Comparison of ENCODE assay signal across 8 cellular contexts in the genomic region with DNA sequence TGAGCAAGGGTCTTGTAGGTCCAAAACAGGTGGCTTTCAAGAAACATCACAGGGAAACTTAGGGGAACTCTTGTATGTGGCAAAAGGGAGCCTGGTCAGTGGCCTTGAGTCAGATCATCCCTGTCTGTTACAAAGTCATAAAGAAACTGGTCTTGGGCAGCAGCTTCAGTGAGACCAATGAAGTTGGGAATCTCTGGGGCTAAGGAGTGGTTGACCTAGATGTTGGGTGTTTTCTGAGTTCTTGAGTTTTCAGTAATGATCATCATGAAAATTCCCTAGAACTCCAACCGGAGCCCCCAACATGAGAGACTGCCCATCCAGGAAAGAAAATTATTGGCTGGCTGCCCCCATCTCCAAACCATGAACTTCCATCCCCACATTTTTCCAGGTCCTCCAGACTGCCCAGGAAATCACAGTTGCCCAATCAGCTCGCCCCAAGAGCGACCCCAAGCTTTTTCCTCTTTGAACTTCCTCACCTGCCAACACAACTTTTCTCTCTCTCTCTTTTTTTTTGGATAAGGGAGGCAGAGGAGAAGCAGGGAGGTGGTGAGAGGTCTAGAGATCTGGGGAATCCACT. TPM values are rescaled to one million over a fixed set of nuclear protein-coding genes. Genes with fewer than 3 reads are reported as not detected.
DNase-seq lines count a peak whose midpoint lies in the region; ATAC-seq and TF ChIP-seq lines count a peak whose summit lies in the region.

No MANE protein-coding gene starts in this region.

- TF ChIP-seq CTCF in epithelial cell of proximal tubule (conservative IDR thresholded peaks at IDR 0.05; ENCODE audit: low read depth, low read length), result no peak

- DNase-seq in D341Med (ENCODE audit: low spot score) (peak; percentile 21), epithelial cell of proximal tubule (ENCODE audit: low read depth) (no peak), NOMO-1 (lab: John Stamatoyannopoulos, UW; ENCODE audit: unreplicated experiment in 2 of 2) (no peak), NCI-H82 treated with DMSO at 0.1 percent for 48 hours (lab: John Stamatoyannopoulos, UW; ENCODE audit: unreplicated experiment) (no peak), RKO (ENCODE audit: low spot score) (no peak), SW 1271 (lab: John Stamatoyannopoulos, UW) (no peak)

- ATAC-seq in GM21381 (IDR thresholded peaks at IDR 0.05; ENCODE audit: unreplicated experiment) (peak; percentile 25), HG03432 (IDR thresholded peaks at IDR 0.05; ENCODE audit: unreplicated experiment) (peak; percentile 27)

- peak overlapping the region; percentile 47 for H3K4me3 ChIP-seq in epithelial cell of proximal tubule (ENCODE audit: low read depth, low read length)

RNA-seq across cellular contexts. Expression of a gene that starts 3.9 kb away (rescaled TPM):
- total RNA-seq in epithelial cell of proximal tubule, result not detected in 2 replicates

RNA-seq across cellular contexts. Expression of a gene that starts 60.0 kb away (rescaled TPM):
- 0.51 TPM in 1 of 2 replicates, not detected in the other for total RNA-seq in epithelial cell of proximal tubule
